Comparison of ENCODE assay signal across 8 cellular contexts in the genomic region with DNA sequence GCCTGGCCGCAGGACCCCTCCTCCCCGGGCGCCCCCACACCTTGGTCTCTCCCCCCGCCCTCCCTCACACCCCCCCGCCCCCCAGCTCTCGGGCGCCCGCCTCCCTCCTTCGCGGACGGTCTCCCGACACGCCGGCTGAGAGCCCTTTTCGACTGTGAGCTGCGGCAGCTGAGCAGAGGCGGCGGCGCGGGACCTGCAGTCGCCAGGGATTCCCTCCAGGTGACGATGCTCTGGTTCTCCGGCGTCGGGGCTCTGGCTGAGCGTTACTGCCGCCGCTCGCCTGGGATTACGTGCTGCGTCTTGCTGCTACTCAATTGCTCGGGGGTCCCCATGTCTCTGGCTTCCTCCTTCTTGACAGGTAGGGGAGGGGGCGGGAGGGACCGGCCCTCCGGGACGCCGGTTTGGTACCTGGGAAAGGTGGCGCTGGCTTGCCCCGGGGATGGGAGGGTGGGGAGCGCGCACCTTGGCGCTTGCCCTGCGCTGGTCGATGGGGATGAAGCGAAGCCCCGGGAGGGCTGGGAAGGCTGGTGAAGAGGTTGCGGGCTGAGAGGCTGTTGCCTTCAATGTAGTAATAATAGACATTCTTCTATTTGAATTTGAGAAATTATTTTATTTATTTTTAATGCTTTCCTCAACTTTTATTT. TPM values are rescaled to one million over a fixed set of nuclear protein-coding genes. Genes with fewer than 3 reads are reported as not detected.
DNase-seq lines count a peak whose midpoint lies in the region; ATAC-seq and TF ChIP-seq lines count a peak whose summit lies in the region.

A gene (plus strand): TSS at position 151 of the 644 bp plus-strand sequence. CDS start 75 bp downstream, at position 226.

- TF ChIP-seq CTCF in body of pancreas (IDR thresholded peaks at IDR 0.05): no peak

- peaks cover 0 to 24% of the 10 kb centered on the region in 2 donors for H3K27me3 ChIP-seq in body of pancreas

- peaks cover 20% of the 10 kb centered on the region for H3K4me1 ChIP-seq in body of pancreas

- H3K9me3 ChIP-seq in body of pancreas: no peaks in the 10 kb centered on the region

- DNase-seq in NCI-H1436 (lab: John Stamatoyannopoulos, UW): peak; percentile 66
- no peak for DNase-seq in NCI-H1436 treated with DMSO at 0.1 percent for 48 hours (lab: John Stamatoyannopoulos, UW)
- peak; percentile 45 for DNase-seq in NCI-H2196 (lab: John Stamatoyannopoulos, UW; ENCODE audit: unreplicated experiment)
- DNase-seq in body of pancreas: peak; percentile 15 to 46 (median 32)
- DNase-seq in iPS-NIHi11 (ENCODE audit: low spot score): peak; percentile 67

- H3K36me3 ChIP-seq in body of pancreas (replicated peaks in 1 of 2; ENCODE audit: insufficient read depth in 1 of 2, low read depth in 2 of 2): no peaks in the 10 kb centered on the region

- ATAC-seq in body of pancreas (no peak), HG02885 (IDR thresholded peaks at IDR 0.05; ENCODE audit: poor library complexity, unreplicated experiment) (no peak), GM18907 (IDR thresholded peaks at IDR 0.05; ENCODE audit: unreplicated experiment) (no peak)

- intact Hi-C loops in body of pancreas (cut with DNase I): no loop called here

- no peak for TF ChIP-seq POLR2A in body of pancreas (IDR thresholded peaks at IDR 0.05)

- WGBS in body of pancreas, 2 donors: 3 to 10% methylated on average over 22 to 47 of the region's 47 CpGs

- peak within 1 kb of the TSS in 1 of 2 donors; percentile 32 for H3K4me3 ChIP-seq in body of pancreas
- H3K4me3 ChIP-seq in skin epidermis: peak within 1 kb of the TSS; percentile 28 to 49 (median 39)

- H3K27ac ChIP-seq in body of pancreas: no peak within 1 kb of the TSS
- peak within 1 kb of the TSS in 5 of 21 experiments; percentile 7 to 64 (median 35) for H3K27ac ChIP-seq in skin epidermis

RNA-seq across cellular contexts. Expression of the gene that starts here (rescaled TPM):
- under 1 TPM; 0.33 to 0.78 TPM for total RNA-seq in body of pancreas

Comparison
In these comparisons a context has a peak if more than half of its experiments do, and no peak if none do; other contexts are left out.
1. Peak in DNase-seq in body of pancreas; RNA of the gene not detected or under 1 TPM.